Comparison of ENCODE assay signal across 37 cellular contexts in genomic region chr2:241209271-241209670, GRCh38.
"Had no signal": no experiment of that assay in that cellular context is flagged by ENCODE, and none has a peak within 500 bp of the region (broad histone marks: within the 10 kb centered on the region; RNA-seq: fewer than 3 reads in every experiment).

No MANE protein-coding gene starts in this region.

- DNase-seq: activated B cell treated with CpG ODN at 0.5 μM for 24 hours; activated CD4-positive, alpha-beta memory T cell treated with anti-CD3 and anti-CD28 coated beads for 36 hours; activated CD4-positive, alpha-beta T cell treated with anti-CD3 and anti-CD28 coated beads for 4 hours; activated CD4-positive, alpha-beta T cell treated with anti-CD3 and anti-CD28 coated beads, Interleukin-2, amount 50 U/mL, for 1 hour; activated CD4-positive, CD25-positive, alpha-beta regulatory T cell treated with anti-CD3 and anti-CD28 coated beads, Interleukin-2, amount 50 U/mL, for 72 hours; activated CD8-positive, alpha-beta memory T cell treated with anti-CD3 and anti-CD28 coated beads, Interleukin-2, amount 50 U/mL, for 48 hours; activated effector memory CD4-positive, alpha-beta T cell treated with anti-CD3 and anti-CD28 coated beads, Interleukin-2, amount 50 U/mL, for 16 hours; activated naive CD4-positive, alpha-beta T cell; activated naive CD4-positive, alpha-beta T cell treated with anti-CD3 and anti-CD28 coated beads, Interleukin-2, amount 50 U/mL, for 16 hours; activated naive CD8-positive, alpha-beta T cell treated with anti-CD3 and anti-CD28 coated beads for 36 hours; activated T-cell treated with anti-CD3 and anti-CD28 coated beads, Interleukin-2, amount 50 U/mL, for 72 hours; amniotic stem cell; aorta; brain microvascular endothelial cell; central memory CD4-positive, alpha-beta T cell; NCI-H1092 treated with DMSO at 0.1 percent for 48 hours; NCI-H1417; NCI-H146; NCI-H187; NCI-H2029 treated with DMSO at 0.1 percent for 48 hours; NCI-H2107; NCI-H2171; NCI-H510A; NCI-H526; NCI-H748 treated with DMSO at 0.1 percent for 48 hours; NK-92 treated with Interleukin-12 subunit alpha and Interleukin-12 subunit beta, amount 100 ng/mL, for 24 hours; PC-3; Right ventricle myocardium superior; SW 1271; T-helper 1 cell; T-helper 2 cell; T-helper 9 cell had no signal

- H3K4me2 ChIP-seq: KMS-11 had no signal

- H3K36me3 ChIP-seq: brain microvascular endothelial cell had no signal

- H3K4me1 Mint-ChIP-seq: activated naive CD8-positive, alpha-beta T cell treated with anti-CD3 and anti-CD28 coated beads for 36 hours; activated T-helper 17 cell treated with anti-CD3 and anti-CD28 coated beads, Interleukin-2, amount 50 U/mL, for 72 hours had no signal

- H3K27ac Mint-ChIP-seq: activated B cell treated with CpG ODN at 0.5 μM for 24 hours; activated CD4-positive, alpha-beta memory T cell treated with anti-CD3 and anti-CD28 coated beads for 36 hours; activated naive CD8-positive, alpha-beta T cell treated with anti-CD3 and anti-CD28 coated beads for 36 hours; activated T-cell treated with anti-CD3 and anti-CD28 coated beads, Interleukin-2, amount 50 U/mL, for 72 hours; activated T-helper 17 cell treated with anti-CD3 and anti-CD28 coated beads, Interleukin-2, amount 50 U/mL, for 72 hours had no signal

- H3K27me3 Mint-ChIP-seq: activated B cell treated with CpG ODN at 0.5 μM for 24 hours; activated CD4-positive, alpha-beta memory T cell treated with anti-CD3 and anti-CD28 coated beads for 36 hours; activated naive CD8-positive, alpha-beta T cell treated with anti-CD3 and anti-CD28 coated beads for 36 hours; activated T-helper 17 cell treated with anti-CD3 and anti-CD28 coated beads, Interleukin-2, amount 50 U/mL, for 72 hours had no signal

- H3K9ac ChIP-seq: KMS-11 had no signal

- FAIRE-seq: RCC 7860 had no signal

- H3K36me3 Mint-ChIP-seq: activated CD4-positive, alpha-beta memory T cell treated with anti-CD3 and anti-CD28 coated beads for 36 hours; activated naive CD8-positive, alpha-beta T cell treated with anti-CD3 and anti-CD28 coated beads for 36 hours had no signal

- H3K9me3 Mint-ChIP-seq: activated B cell treated with CpG ODN at 0.5 μM for 24 hours; activated CD4-positive, alpha-beta memory T cell treated with anti-CD3 and anti-CD28 coated beads for 36 hours; activated naive CD8-positive, alpha-beta T cell treated with anti-CD3 and anti-CD28 coated beads for 36 hours; activated T-cell treated with anti-CD3 and anti-CD28 coated beads, Interleukin-2, amount 50 U/mL, for 72 hours; activated T-helper 17 cell treated with anti-CD3 and anti-CD28 coated beads, Interleukin-2, amount 50 U/mL, for 72 hours had no signal

- ATAC-seq: activated T-helper 17 cell treated with anti-CD3 and anti-CD28 coated beads, Interleukin-2, amount 50 U/mL, for 72 hours; PC-3 had no signal

- H3K27me3 ChIP-seq: brain microvascular endothelial cell had no signal

- H3K4me3 Mint-ChIP-seq: activated B cell treated with CpG ODN at 0.5 μM for 24 hours; activated CD4-positive, alpha-beta memory T cell treated with anti-CD3 and anti-CD28 coated beads for 36 hours; activated naive CD8-positive, alpha-beta T cell treated with anti-CD3 and anti-CD28 coated beads for 36 hours; activated T-cell treated with anti-CD3 and anti-CD28 coated beads, Interleukin-2, amount 50 U/mL, for 72 hours; activated T-helper 17 cell treated with anti-CD3 and anti-CD28 coated beads, Interleukin-2, amount 50 U/mL, for 72 hours had no signal

- H3K27ac ChIP-seq: brain microvascular endothelial cell, KMS-11, RWPE1, VCaP had no signal
